ENCODE assay signal across 21 cellular contexts in genomic region chr4:54986095-54986846, GRCh38.
DNase-seq lines count a peak whose midpoint lies in the region; TF ChIP-seq lines count a peak whose summit lies in the region.
"Had no signal": no experiment of that assay in that cellular context is flagged by ENCODE, and none has a peak within 500 bp of the region (broad histone marks: within the 10 kb centered on the region; RNA-seq: fewer than 3 reads in every experiment).

No MANE protein-coding gene starts in this region.

- peaks cover 15% of the 10 kb centered on the region for H3F3A ChIP-seq in neural progenitor cell (ENCODE audit: low read depth)

- peak overlapping the region; percentile 94 for H2AFZ ChIP-seq in neural progenitor cell (replicated peaks)

- H3K27me3 Mint-ChIP-seq in neural progenitor cell (ENCODE audit: insufficient read depth, low read depth): peaks cover 2% of the 10 kb centered on the region
- H3K27me3 Mint-ChIP-seq: CD4-positive, alpha-beta memory T cell had no signal

- H3K4me3 Mint-ChIP-seq in neural progenitor cell: no peak overlapping the region
- H3K4me3 Mint-ChIP-seq: CD4-positive, alpha-beta memory T cell; HFFc6 had no signal

- H3K9me3 Mint-ChIP-seq in neural progenitor cell: peaks cover 25% of the 10 kb centered on the region

- no peak for TF ChIP-seq CTCF in neural progenitor cell (IDR thresholded peaks at IDR 0.05)

- peak overlapping the region; percentile 7; the same call in 1 of the 2 replicates for H3K9ac ChIP-seq in ES-I3 (ENCODE audit: low read depth, low read length)
- H3K9ac ChIP-seq in neural progenitor cell: no peak overlapping the region
- H3K9ac ChIP-seq: BLaER1 treated with 17β-estradiol and CSF1 and Interleukin-3, amounts not matched to agents 10 nM and 100 nM; KMS-11 had no signal

- H4K20me1 ChIP-seq in neural progenitor cell (ENCODE audit: low read depth): no peaks in the 10 kb centered on the region
- H4K20me1 ChIP-seq: BLaER1 treated with 17β-estradiol and CSF1 and Interleukin-3, amounts not matched to agents 10 nM and 100 nM had no signal

- H3K4me1 ChIP-seq in ES-I3 (ENCODE audit: insufficient read depth, low read length): peaks cover 15% of the 10 kb centered on the region
- H3K4me1 ChIP-seq in neural progenitor cell: peaks cover 8% of the 10 kb centered on the region
- H3K4me1 ChIP-seq: BLaER1 treated with 17β-estradiol and CSF1 and Interleukin-3, amounts not matched to agents 10 nM and 100 nM had no signal

- H3K27ac Mint-ChIP-seq in neural progenitor cell: peak overlapping the region; percentile 31
- H3K27ac Mint-ChIP-seq: CD4-positive, alpha-beta memory T cell; HFFc6 had no signal

- no peaks in the 10 kb centered on the region for H3K79me2 ChIP-seq in neural progenitor cell (ENCODE audit: low read depth)

- H3K4me3 ChIP-seq in neural progenitor cell: no peak overlapping the region
- H3K4me3 ChIP-seq: BLaER1 treated with 17β-estradiol and CSF1 and Interleukin-3, amounts not matched to agents 10 nM and 100 nM had no signal

- peak; percentile 37 to 70 for DNase-seq in NCI-H526 (lab: John Stamatoyannopoulos, UW)
- DNase-seq in iPS DF 19.7 (ENCODE audit: low read depth, low spot score): peak; percentile 76
- DNase-seq in neural progenitor cell (ENCODE audit: low spot score): peak; percentile 63
- DNase-seq in stimulated activated CD4-positive, alpha-beta T cell treated with anti-CD3 and anti-CD28 coated beads, Interleukin-12 subunit alpha, Interleukin-12 subunit beta, amount 100 ng/mL, for 4 hours: no peak
- DNase-seq in COLO668 (lab: John Stamatoyannopoulos, UW; ENCODE audit: unreplicated experiment): no peak
- DNase-seq in NK-92 treated with Interleukin-12 subunit alpha and Interleukin-12 subunit beta, amount 100 ng/mL, for 24 hours (lab: John Stamatoyannopoulos, UW): no peak
- DNase-seq: 8988T; CD4-positive, alpha-beta memory T cell; GDM1; HFFc6; IMR-90; NCI-H1105; NCI-H146; NCI-H2029; NCI-H2227 treated with DMSO at 0.1 percent for 48 hours; NCI-H510A; Right ventricle myocardium superior had no signal

- H3K36me3 Mint-ChIP-seq in neural progenitor cell: peaks cover 2% of the 10 kb centered on the region
- H3K36me3 Mint-ChIP-seq: CD4-positive, alpha-beta memory T cell had no signal

- H3K4me1 Mint-ChIP-seq in neural progenitor cell: peaks cover 4% of the 10 kb centered on the region
- H3K4me1 Mint-ChIP-seq: CD4-positive, alpha-beta memory T cell had no signal

- H3K27ac ChIP-seq in neural progenitor cell: no peak overlapping the region
- H3K27ac ChIP-seq: BLaER1 treated with 17β-estradiol and CSF1 and Interleukin-3, amounts not matched to agents 10 nM and 100 nM; HL-60; KMS-11 had no signal

- H3K36me3 ChIP-seq in ES-I3 (ENCODE audit: insufficient read depth, low read length): no peaks in the 10 kb centered on the region
- no peaks in the 10 kb centered on the region for H3K36me3 ChIP-seq in neural progenitor cell
- H3K36me3 ChIP-seq: BLaER1 treated with 17β-estradiol and CSF1 and Interleukin-3, amounts not matched to agents 10 nM and 100 nM had no signal

- peaks cover 2% of the 10 kb centered on the region; the same call in 1 of the 2 replicates for H3K9me3 ChIP-seq in ES-I3 (ENCODE audit: control insufficient read depth, insufficient read depth, low read length)
- peaks cover 8% of the 10 kb centered on the region for H3K9me3 ChIP-seq in neural progenitor cell (ENCODE audit: low read depth)

- no peaks in the 10 kb centered on the region for H3K27me3 ChIP-seq in neural progenitor cell
- H3K27me3 ChIP-seq: BLaER1 treated with 17β-estradiol and CSF1 and Interleukin-3, amounts not matched to agents 10 nM and 100 nM had no signal

- H3K4me2 ChIP-seq in neural progenitor cell: no peak overlapping the region
- H3K4me2 ChIP-seq: BLaER1 treated with 17β-estradiol and CSF1 and Interleukin-3, amounts not matched to agents 10 nM and 100 nM; KMS-11 had no signal

Comparison
In these comparisons a context has a peak if more than half of its experiments do, and no peak if none do; other contexts are left out.
1. DNase-seq: peak in NCI-H526 (2 of 2), iPS DF 19.7 (single experiment) and neural progenitor cell (single experiment); none in stimulated activated CD4-positive, alpha-beta T cell treated with anti-CD3 and anti-CD28 coated beads, Interleukin-12 subunit alpha, Interleukin-12 subunit beta, amount 100 ng/mL, for 4 hours (single experiment), COLO668 (single experiment) and NK-92 treated with Interleukin-12 subunit alpha and Interleukin-12 subunit beta, amount 100 ng/mL, for 24 hours (single experiment).